11 cellular contexts compared by ENCODE assay signal in genomic region chr9:13142776-13143175, GRCh38.
"Had no signal": no experiment of that assay in that cellular context is flagged by ENCODE, and none has a peak within 500 bp of the region (broad histone marks: within the 10 kb centered on the region; RNA-seq: fewer than 3 reads in every experiment).

No MANE protein-coding gene starts in this region.

- H3K36me3 ChIP-seq: transverse colon, vagina had no signal

- DNase-seq: activated CD4-positive, alpha-beta memory T cell treated with anti-CD3 and anti-CD28 coated beads, Interleukin-2, amount 10 ng/mL, durations not matched to agents 7 days and 5 days; activated CD4-positive, alpha-beta T cell treated with anti-CD3 and anti-CD28 coated beads for 36 hours; activated effector memory CD4-positive, alpha-beta T cell treated with anti-CD3 and anti-CD28 coated beads, Interleukin-2, amount 50 U/mL, for 16 hours; activated T-cell treated with anti-CD3 and anti-CD28 coated beads, Interleukin-2, amount 50 U/mL, for 24 hours; kidney; stimulated activated CD4-positive, alpha-beta T cell treated with anti-CD3 and anti-CD28 coated beads, Interleukin-2, amount 100 ng/mL, for 48 hours; T-helper 17 cell; transverse colon had no signal

- ATAC-seq: activated CD4-positive, alpha-beta T cell treated with anti-CD3 and anti-CD28 coated beads for 36 hours; stimulated activated memory B cell treated with anti-CD40 and anti-IgM and Interleukin-4, amounts not matched to agents 10 μg/mL and 1 μg/mL and 100 μg/mL, for 72 hours; T-helper 17 cell had no signal

- H3K9me3 ChIP-seq: esophagus muscularis mucosa, transverse colon, vagina had no signal

- H3K27ac ChIP-seq: esophagus muscularis mucosa, transverse colon had no signal

- H3K27me3 ChIP-seq: esophagus muscularis mucosa, transverse colon, vagina had no signal

- H3K4me3 ChIP-seq: esophagus muscularis mucosa, transverse colon, vagina had no signal
